In genomic region chr14:24399981-24400718, GRCh38 we compare ENCODE assay signal across 9 cellular contexts. TPM values are rescaled to one million over a fixed set of nuclear protein-coding genes. Genes with fewer than 3 reads are reported as not detected.
A peak's percentile ranks its signal among the peaks of the same experiment; 100 is the strongest.
DNase-seq lines count a peak whose midpoint lies in the region; ATAC-seq and TF ChIP-seq lines count a peak whose summit lies in the region.
"Had no signal": no experiment of that assay in that cellular context is flagged by ENCODE, and none has a peak within 500 bp of the region (broad histone marks: within the 10 kb centered on the region; RNA-seq: fewer than 3 reads in every experiment).

No MANE protein-coding gene starts in this region.

- TF ChIP-seq CTCF in AG04450 (IDR thresholded peaks at IDR 0.05; ENCODE audit: low read depth, low read length) (no peak), BE2C (IDR thresholded peaks at IDR 0.05; ENCODE audit: low read depth, low read length) (no peak)

- no peak overlapping the region for H3K9ac ChIP-seq in adipocyte (ENCODE audit: low read length)

- H3K9me3 ChIP-seq in AG04450 (ENCODE audit: control insufficient read depth, insufficient read depth, low read length) = no peaks in the 10 kb centered on the region
- no peaks in the 10 kb centered on the region for H3K9me3 ChIP-seq in adipocyte (ENCODE audit: control insufficient read depth, low read length)
- H3K9me3 ChIP-seq in BE2C = no peaks in the 10 kb centered on the region
- H3K9me3 ChIP-seq: SJSA1 had no signal

- H3K4me3 ChIP-seq in AG04450 (ENCODE audit: low read depth, low read length) = peak overlapping the region; percentile 66
- H3K4me3 ChIP-seq in adipocyte (ENCODE audit: low read length) = peak overlapping the region; percentile 76
- no peak overlapping the region for H3K4me3 ChIP-seq in BE2C (ENCODE audit: low read depth, low read length)

- CTCF ChIA-PET in AG04450 (lab: Charles Lee) = interaction anchor here (1.6 to 4.4 kb wide), 5 partner anchors 11 to 67 kb away, joined by 6 to 19 read pairs (median 9); no protein-coding TSS in a partner anchor

- H3K4me1 ChIP-seq in adipocyte (ENCODE audit: control insufficient read depth, insufficient read depth, low read length) (peaks cover 30% of the 10 kb centered on the region), BE2C (peaks cover 3% of the 10 kb centered on the region; the same call in 1 of the 2 replicates)

- no peak for ATAC-seq in HG02623 (IDR thresholded peaks at IDR 0.05; ENCODE audit: unreplicated experiment)

- H3K27me3 ChIP-seq in AG04450 (ENCODE audit: control insufficient read depth, insufficient read depth, low read length) (peaks cover 3% of the 10 kb centered on the region), adipocyte (replicated peaks; ENCODE audit: control insufficient read depth, insufficient read depth, low read length) (no peaks in the 10 kb centered on the region), BE2C (no peaks in the 10 kb centered on the region)
- H3K27me3 ChIP-seq: SJSA1 had no signal

- POLR2A ChIA-PET in AG04450 (lab: Yijun Ruan, JAX) = no interaction called here

- DNase-seq in AG04450 (ENCODE audit: low read depth, low spot score) (no peak), adipocyte (ENCODE audit: low read depth) (no peak), midbrain (lab: John Stamatoyannopoulos, UW) (peak; percentile 32), amygdala (lab: John Stamatoyannopoulos, UW) (no peak), BE2C (no peak)
- DNase-seq: DMS153, KG1 had no signal

- H3K36me3 ChIP-seq in adipocyte (ENCODE audit: control insufficient read depth, insufficient read depth, low read length, severe bottlenecking) (no peaks in the 10 kb centered on the region), BE2C (no peaks in the 10 kb centered on the region)
- H3K36me3 ChIP-seq: SJSA1 had no signal

- H3K27ac ChIP-seq in AG04450 (ENCODE audit: low read depth, low read length) = no peak overlapping the region
- H3K27ac ChIP-seq: SJSA1 had no signal

RNA-seq across cellular contexts. Expression of gene NYNRIN, which starts 1.3 kb away (rescaled TPM):
- 10.4 and 10.5 TPM in 2 replicates for polyA plus RNA-seq in AG04450 (2011; rRNA removed)
- 18.3 and 20.1 TPM in 2 replicates for polyA minus RNA-seq in AG04450 (2011; rRNA and poly(A)+ RNA removed)
- polyA plus RNA-seq in BE2C (2012; ENCODE audit: insufficient read depth, insufficient read length, low read depth) = 11.9 TPM

RNA-seq across cellular contexts. Expression of gene CBLN3, which starts 29.3 kb away (rescaled TPM):
- 1.8 and 2.3 TPM in 2 replicates for polyA plus RNA-seq in AG04450 (2011; rRNA removed)
- 1.1 and 1.7 TPM in 2 replicates for polyA minus RNA-seq in AG04450 (2011; rRNA and poly(A)+ RNA removed)
- 0.62 TPM for polyA plus RNA-seq in BE2C (2012; ENCODE audit: insufficient read depth, insufficient read length, low read depth)

RNA-seq across cellular contexts. Expression of gene KHNYN, which starts 29.6 kb away (rescaled TPM):
- 16.8 and 17.6 TPM in 2 replicates for polyA plus RNA-seq in AG04450 (2011; rRNA removed)
- 21.6 and 25.7 TPM in 2 replicates for polyA minus RNA-seq in AG04450 (2011; rRNA and poly(A)+ RNA removed)
- polyA plus RNA-seq in BE2C (2012; ENCODE audit: insufficient read depth, insufficient read length, low read depth) = 26.1 TPM

RNA-seq across cellular contexts. Expression of gene NFATC4, which starts 32.2 kb away (rescaled TPM):
- polyA plus RNA-seq in AG04450 (2011; rRNA removed) = 35.7 and 42.0 TPM in 2 replicates
- polyA minus RNA-seq in AG04450 (2011; rRNA and poly(A)+ RNA removed) = 43.5 and 69.5 TPM in 2 replicates
- polyA plus RNA-seq in BE2C (2012; ENCODE audit: insufficient read depth, insufficient read length, low read depth) = 388 TPM

RNA-seq across cellular contexts. Expression of gene SDR39U1, which starts 42.4 kb away (rescaled TPM):
- polyA plus RNA-seq in AG04450 (2011; rRNA removed) = 22.9 and 24.9 TPM in 2 replicates
- 9.9 and 11.1 TPM in 2 replicates for polyA minus RNA-seq in AG04450 (2011; rRNA and poly(A)+ RNA removed)
- polyA plus RNA-seq in BE2C (2012; ENCODE audit: insufficient read depth, insufficient read length, low read depth) = 157 TPM
